ENCODE assay signal across 1 cellular context in genomic region chr3:135967867-135968266, GRCh38.
TF ChIP-seq lines count a peak whose summit lies in the region.

No MANE protein-coding gene starts in this region.

TF ChIP-seq in H1, 55 proteins besides CTCF, POLR2A, EP300 and RAD21:
- no peak for TF ChIP-seq KDM4A (IDR thresholded peaks at IDR 0.05; ENCODE audit: low read depth, low read length, severe bottlenecking)
- TF ChIP-seq POLR2AphosphoS5 (IDR thresholded peaks at IDR 0.05; ENCODE audit: low read depth, low read length): no peak
